In the genomic region with DNA sequence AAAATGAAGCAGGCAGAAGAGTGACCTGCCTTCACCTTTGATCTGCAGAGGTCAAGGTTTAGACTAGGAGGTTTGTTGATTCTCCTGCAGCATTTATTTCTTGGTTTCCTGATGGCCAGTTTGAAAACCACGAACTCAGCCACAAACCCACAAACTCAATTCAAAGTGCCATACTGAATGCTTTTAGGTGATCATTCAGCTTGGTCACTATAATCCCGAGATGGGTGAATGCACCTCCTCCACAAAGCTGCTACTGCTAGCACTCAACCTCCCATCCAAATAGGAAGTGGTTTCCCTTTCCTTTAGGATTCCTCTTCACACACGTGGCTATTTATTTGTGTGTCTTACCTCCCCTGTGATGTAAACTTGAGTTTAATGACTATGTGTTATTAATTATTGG, we compare ENCODE assay signal across 16 cellular contexts.
"Had no signal": no experiment of that assay in that cellular context is flagged by ENCODE, and none has a peak within 500 bp of the region (broad histone marks: within the 10 kb centered on the region; RNA-seq: fewer than 3 reads in every experiment).

No MANE protein-coding gene starts in this region.

- H3K4me1 ChIP-seq: left lung, right atrium auricular region, thyroid gland had no signal

- H3K36me3 Mint-ChIP-seq: activated CD4-positive, alpha-beta memory T cell treated with anti-CD3 and anti-CD28 coated beads for 36 hours; activated CD8-positive, alpha-beta memory T cell treated with anti-CD3 and anti-CD28 coated beads, Interleukin-2, amount 10 ng/mL, durations not matched to agents 7 days and 5 days; activated naive CD4-positive, alpha-beta T cell treated with anti-CD3 and anti-CD28 coated beads, Interleukin-2, amount 10 ng/mL, durations not matched to agents 7 days and 5 days; memory B cell; natural killer cell; stimulated activated memory B cell treated with anti-CD40 and anti-IgM and Interleukin-4, amounts not matched to agents 10 μg/mL and 1 μg/mL and 100 μg/mL, for 72 hours had no signal

- H3K9me3 Mint-ChIP-seq: activated CD4-positive, alpha-beta memory T cell treated with anti-CD3 and anti-CD28 coated beads for 36 hours; activated naive CD4-positive, alpha-beta T cell treated with anti-CD3 and anti-CD28 coated beads, Interleukin-2, amount 10 ng/mL, durations not matched to agents 7 days and 5 days; activated T-helper 2 cell treated with anti-CD3 and anti-CD28 coated beads, Interferon-gamma antibody, Interleukin-2, Interleukin-4, amounts not matched to agents 10 μg/mL and 5 μg/mL and 100 μg/mL, durations not matched to agents 14 hours and 24 hours and 36 hours; memory B cell; stimulated activated memory B cell treated with anti-CD40 and anti-IgM and Interleukin-4, amounts not matched to agents 10 μg/mL and 1 μg/mL and 100 μg/mL, for 72 hours had no signal

- H3K9me3 ChIP-seq: left lung, right atrium auricular region, thyroid gland had no signal

- H3K4me2 ChIP-seq: hepatocyte had no signal

- DNase-seq: activated CD4-positive, alpha-beta memory T cell treated with anti-CD3 and anti-CD28 coated beads for 36 hours; activated CD8-positive, alpha-beta memory T cell treated with anti-CD3 and anti-CD28 coated beads, Interleukin-2, amount 10 ng/mL, durations not matched to agents 7 days and 5 days; activated naive CD4-positive, alpha-beta T cell treated with anti-CD3 and anti-CD28 coated beads, Interleukin-2, amount 10 ng/mL, durations not matched to agents 7 days and 5 days; activated T-cell treated with anti-CD3 and anti-CD28 coated beads, Interleukin-2, amount 50 U/mL, for 1 hour; islet precursor cell; left lung; natural killer cell; nucleus accumbens; stimulated activated CD4-positive, alpha-beta T cell treated with anti-CD3 and anti-CD28 coated beads, Interleukin-2, amount 100 ng/mL, for 48 hours; thyroid gland had no signal

- H3K27ac ChIP-seq: hepatocyte, left lung, right atrium auricular region, thyroid gland, VCaP had no signal

- H3K79me2 ChIP-seq: hepatocyte had no signal

- H3K36me3 ChIP-seq: left lung, right atrium auricular region, thyroid gland had no signal

- H3K27ac Mint-ChIP-seq: activated CD4-positive, alpha-beta memory T cell treated with anti-CD3 and anti-CD28 coated beads for 36 hours; activated CD8-positive, alpha-beta memory T cell treated with anti-CD3 and anti-CD28 coated beads, Interleukin-2, amount 10 ng/mL, durations not matched to agents 7 days and 5 days; activated naive CD4-positive, alpha-beta T cell treated with anti-CD3 and anti-CD28 coated beads, Interleukin-2, amount 10 ng/mL, durations not matched to agents 7 days and 5 days; activated T-helper 2 cell treated with anti-CD3 and anti-CD28 coated beads, Interferon-gamma antibody, Interleukin-2, Interleukin-4, amounts not matched to agents 10 μg/mL and 5 μg/mL and 100 μg/mL, durations not matched to agents 14 hours and 24 hours and 36 hours; memory B cell; natural killer cell had no signal

- H3K4me3 Mint-ChIP-seq: activated CD4-positive, alpha-beta memory T cell treated with anti-CD3 and anti-CD28 coated beads for 36 hours; activated CD8-positive, alpha-beta memory T cell treated with anti-CD3 and anti-CD28 coated beads, Interleukin-2, amount 10 ng/mL, durations not matched to agents 7 days and 5 days; activated naive CD4-positive, alpha-beta T cell treated with anti-CD3 and anti-CD28 coated beads, Interleukin-2, amount 10 ng/mL, durations not matched to agents 7 days and 5 days; memory B cell; natural killer cell; stimulated activated memory B cell treated with anti-CD40 and anti-IgM and Interleukin-4, amounts not matched to agents 10 μg/mL and 1 μg/mL and 100 μg/mL, for 72 hours had no signal

- H3K27me3 Mint-ChIP-seq: activated CD4-positive, alpha-beta memory T cell treated with anti-CD3 and anti-CD28 coated beads for 36 hours; activated CD8-positive, alpha-beta memory T cell treated with anti-CD3 and anti-CD28 coated beads, Interleukin-2, amount 10 ng/mL, durations not matched to agents 7 days and 5 days; activated naive CD4-positive, alpha-beta T cell treated with anti-CD3 and anti-CD28 coated beads, Interleukin-2, amount 10 ng/mL, durations not matched to agents 7 days and 5 days had no signal

- H3K27me3 ChIP-seq: hepatocyte, left lung, right atrium auricular region, thyroid gland had no signal

- H3K4me1 Mint-ChIP-seq: activated CD8-positive, alpha-beta memory T cell treated with anti-CD3 and anti-CD28 coated beads, Interleukin-2, amount 10 ng/mL, durations not matched to agents 7 days and 5 days; activated naive CD4-positive, alpha-beta T cell treated with anti-CD3 and anti-CD28 coated beads, Interleukin-2, amount 10 ng/mL, durations not matched to agents 7 days and 5 days; natural killer cell had no signal

- ATAC-seq: activated CD8-positive, alpha-beta memory T cell treated with anti-CD3 and anti-CD28 coated beads, Interleukin-2, amount 10 ng/mL, durations not matched to agents 7 days and 5 days; left lung; natural killer cell; stimulated activated memory B cell treated with anti-CD40 and anti-IgM and Interleukin-4, amounts not matched to agents 10 μg/mL and 1 μg/mL and 100 μg/mL, for 72 hours had no signal

- H2AFZ ChIP-seq: hepatocyte had no signal

- H3K4me3 ChIP-seq: hepatocyte, left lung, right atrium auricular region, thyroid gland had no signal
